Comparison of ENCODE assay signal across 1 cellular context in genomic region chr2:238147791-238148190, GRCh38.
TF ChIP-seq lines count a peak whose summit lies in the region.

No MANE protein-coding gene starts in this region.

TF ChIP-seq in K562, 482 proteins besides CTCF, POLR2A, EP300 and RAD21:
- TF ChIP-seq MTA2 (IDR thresholded peaks at IDR 0.05; ENCODE audit: low read depth) (no peak), PCBP1 (IDR thresholded peaks at IDR 0.05; ENCODE audit: low read depth, low read length, poor library complexity, severe bottlenecking) (peak; percentile 24)
TF ChIP-seq in K562: peak in this region for 1.
